24 cellular contexts compared by ENCODE assay signal in genomic region chr16:88403794-88404581, GRCh38. TPM values are rescaled to one million over a fixed set of nuclear protein-coding genes. Genes with fewer than 3 reads are reported as not detected.
DNase-seq lines count a peak whose midpoint lies in the region; ATAC-seq, FAIRE-seq and TF ChIP-seq lines count a peak whose summit lies in the region.
"Had no signal": no experiment of that assay in that cellular context is flagged by ENCODE, and none has a peak within 500 bp of the region (broad histone marks: within the 10 kb centered on the region; RNA-seq: fewer than 3 reads in every experiment).

No MANE protein-coding gene starts in this region.

- H3K27ac Mint-ChIP-seq in astrocyte (ENCODE audit: unreplicated experiment), result peak overlapping the region; percentile 75
- H3K27ac Mint-ChIP-seq: activated CD4-positive, alpha-beta T cell treated with anti-CD3 and anti-CD28 coated beads, Interleukin-2, amount 10 ng/mL, durations not matched to agents 24 days and 14 days; activated CD8-positive, alpha-beta memory T cell treated with anti-CD3 and anti-CD28 coated beads, Interleukin-2, amount 10 ng/mL, durations not matched to agents 7 days and 5 days; activated T-cell treated with anti-CD3 and anti-CD28 coated beads, Interleukin-2, amount 50 U/mL, for 72 hours; dendritic cell treated with granulocyte-macrophage colony-stimulating factor and Interleukin-4, amounts not matched to agents 40 ng/mL and 50 ng/mL, for 4 days had no signal

- no peaks in the 10 kb centered on the region for H3K27me3 Mint-ChIP-seq in astrocyte (ENCODE audit: low read depth, unreplicated experiment)
- H3K27me3 Mint-ChIP-seq: activated CD4-positive, alpha-beta T cell treated with anti-CD3 and anti-CD28 coated beads, Interleukin-2, amount 10 ng/mL, durations not matched to agents 24 days and 14 days; activated CD8-positive, alpha-beta memory T cell treated with anti-CD3 and anti-CD28 coated beads, Interleukin-2, amount 10 ng/mL, durations not matched to agents 7 days and 5 days had no signal

- ATAC-seq in lower lobe of right lung, result no peak
- ATAC-seq: activated CD8-positive, alpha-beta memory T cell treated with anti-CD3 and anti-CD28 coated beads, Interleukin-2, amount 10 ng/mL, durations not matched to agents 7 days and 5 days; activated T-cell treated with anti-CD3 and anti-CD28 coated beads, Interleukin-2, amount 50 U/mL, for 72 hours; SK-N-SH treated with all-trans-retinoic acid at 6 μM for 48 hours; upper lobe of right lung had no signal

- H3K4ac ChIP-seq in mesenchymal stem cell (ENCODE audit: low read depth in 1 of 2, low read length in 2 of 2), result no peak overlapping the region

- H3K4me2 ChIP-seq in BLaER1 treated with 17β-estradiol and CSF1 and Interleukin-3, amounts not matched to agents 10 nM and 100 nM, result peak overlapping the region in 9 of 11 experiments; percentile 53 to 89 (median 76); a peak in 17 of 22 replicates
- H3K4me2 ChIP-seq in astrocyte (ENCODE audit: low read length) (no peak overlapping the region), mesenchymal stem cell (ENCODE audit: low read length, poor library complexity, severe bottlenecking) (no peak overlapping the region)

- no peak overlapping the region for H2BK5ac ChIP-seq in mesenchymal stem cell (ENCODE audit: low read depth, low read length, poor library complexity, severe bottlenecking)

- no peak overlapping the region for H2AK5ac ChIP-seq in mesenchymal stem cell (ENCODE audit: low read length, severe bottlenecking)

- H3K36me3 ChIP-seq in BLaER1 treated with 17β-estradiol and CSF1 and Interleukin-3, amounts not matched to agents 10 nM and 100 nM, result no peaks in the 10 kb centered on the region
- H3K36me3 ChIP-seq in astrocyte (ENCODE audit: insufficient read depth, low read length) (no peaks in the 10 kb centered on the region), mesenchymal stem cell (ENCODE audit: control insufficient read depth in 1 of 2, insufficient read depth in 2 of 2, low read depth in 1 of 2, low read length in 2 of 2) (peaks cover 15 to 27% of the 10 kb centered on the region in 2 experiments), lower lobe of right lung (no peaks in the 10 kb centered on the region)
- H3K36me3 ChIP-seq: upper lobe of right lung had no signal

- WGBS in mesenchymal stem cell, result 84% methylated on average over 22 of the region's 22 CpGs

- H3K9me3 Mint-ChIP-seq in astrocyte (ENCODE audit: unreplicated experiment), result peaks cover 2% of the 10 kb centered on the region
- H3K9me3 Mint-ChIP-seq: activated T-cell treated with anti-CD3 and anti-CD28 coated beads, Interleukin-2, amount 50 U/mL, for 72 hours; dendritic cell treated with granulocyte-macrophage colony-stimulating factor and Interleukin-4, amounts not matched to agents 40 ng/mL and 50 ng/mL, for 4 days had no signal

- no peaks in the 10 kb centered on the region for H3K79me1 ChIP-seq in mesenchymal stem cell (replicated peaks; ENCODE audit: low read length, poor library complexity, severe bottlenecking)

- peak overlapping the region in 3 of 11 experiments; percentile 9 to 50 (median 41); a peak in 6 of 22 replicates for H3K9ac ChIP-seq in BLaER1 treated with 17β-estradiol and CSF1 and Interleukin-3, amounts not matched to agents 10 nM and 100 nM
- H3K9ac ChIP-seq in astrocyte (ENCODE audit: low read length) (no peak overlapping the region), mesenchymal stem cell (ENCODE audit: low read length) (no peak overlapping the region)

- H2AFZ ChIP-seq in astrocyte (ENCODE audit: low read depth, low read length) (no peak overlapping the region), mesenchymal stem cell (ENCODE audit: low read depth, low read length) (no peak overlapping the region)

- H3K27ac ChIP-seq in BLaER1 treated with 17β-estradiol and CSF1 and Interleukin-3, amounts not matched to agents 10 nM and 100 nM, result no peak overlapping the region
- no peak overlapping the region for H3K27ac ChIP-seq in astrocyte (ENCODE audit: low read depth, low read length)
- H3K27ac ChIP-seq in mesenchymal stem cell (ENCODE audit: low read length, poor library complexity, severe bottlenecking), result no peak overlapping the region
- H3K27ac ChIP-seq in lower lobe of right lung, result no peak overlapping the region
- H3K27ac ChIP-seq: upper lobe of right lung had no signal

- TF ChIP-seq CTCF in astrocyte (IDR thresholded peaks at IDR 0.05; ENCODE audit: insufficient read depth, low read depth, low read length) (no peak), lower lobe of right lung (IDR thresholded peaks at IDR 0.05) (no peak), foreskin fibroblast (IDR thresholded peaks at IDR 0.05; ENCODE audit: low read depth, low read length) (no peak)

- no peak overlapping the region for H3K4me3 Mint-ChIP-seq in astrocyte (ENCODE audit: unreplicated experiment)
- H3K4me3 Mint-ChIP-seq: activated CD4-positive, alpha-beta T cell treated with anti-CD3 and anti-CD28 coated beads, Interleukin-2, amount 10 ng/mL, durations not matched to agents 24 days and 14 days; activated CD8-positive, alpha-beta memory T cell treated with anti-CD3 and anti-CD28 coated beads, Interleukin-2, amount 10 ng/mL, durations not matched to agents 7 days and 5 days; activated T-cell treated with anti-CD3 and anti-CD28 coated beads, Interleukin-2, amount 50 U/mL, for 72 hours; dendritic cell treated with granulocyte-macrophage colony-stimulating factor and Interleukin-4, amounts not matched to agents 40 ng/mL and 50 ng/mL, for 4 days had no signal

- no peak overlapping the region for H3K4me3 ChIP-seq in BLaER1 treated with 17β-estradiol and CSF1 and Interleukin-3, amounts not matched to agents 10 nM and 100 nM
- no peak overlapping the region for H3K4me3 ChIP-seq in astrocyte (ENCODE audit: insufficient read depth, low read depth, low read length)
- no peak overlapping the region for H3K4me3 ChIP-seq in mesenchymal stem cell (ENCODE audit: insufficient read depth in 1 of 2, low read depth in 1 of 2, low read length in 2 of 2)
- H3K4me3 ChIP-seq in lower lobe of right lung, result no peak overlapping the region
- no peak overlapping the region for H3K4me3 ChIP-seq in foreskin fibroblast (ENCODE audit: low read depth in 1 of 2, low read length in 2 of 2)
- H3K4me3 ChIP-seq: upper lobe of right lung had no signal

- intact Hi-C loops in lower lobe of right lung (cut with DNase I), result no loop called here

- H3K9me3 ChIP-seq in BLaER1 treated with 17β-estradiol and CSF1 and Interleukin-3, amounts not matched to agents 10 nM and 100 nM (replicated peaks in 1 of 11), result no peaks in the 10 kb centered on the region
- no peaks in the 10 kb centered on the region for H3K9me3 ChIP-seq in astrocyte (ENCODE audit: insufficient read depth, low read depth, low read length)
- H3K9me3 ChIP-seq in mesenchymal stem cell (ENCODE audit: control insufficient read depth, low read length), result no peaks in the 10 kb centered on the region
- no peaks in the 10 kb centered on the region for H3K9me3 ChIP-seq in lower lobe of right lung
- H3K9me3 ChIP-seq: upper lobe of right lung had no signal

- no peak overlapping the region for H4K91ac ChIP-seq in mesenchymal stem cell (ENCODE audit: low read length)

- H3K23ac ChIP-seq in mesenchymal stem cell (ENCODE audit: low read length in 2 of 2), result no peak overlapping the region

- H3K27me3 ChIP-seq in BLaER1 treated with 17β-estradiol and CSF1 and Interleukin-3, amounts not matched to agents 10 nM and 100 nM, result peaks cover 0 to 7% (median 1%) of the 10 kb centered on the region in 11 experiments; a peak in 6 of 22 replicates
- H3K27me3 ChIP-seq in astrocyte (ENCODE audit: insufficient read depth, low read length) (no peaks in the 10 kb centered on the region), mesenchymal stem cell (ENCODE audit: control insufficient read depth in 1 of 2, insufficient read depth in 1 of 2, low read length in 2 of 2) (no peaks in the 10 kb centered on the region), lower lobe of right lung (ENCODE audit: low read depth) (no peaks in the 10 kb centered on the region)

- no peaks in the 10 kb centered on the region for H3K4me1 Mint-ChIP-seq in astrocyte (ENCODE audit: low read depth, unreplicated experiment)

- peaks cover 44% of the 10 kb centered on the region for H3K79me2 ChIP-seq in astrocyte (ENCODE audit: insufficient read depth, low read length)

- H3K18ac ChIP-seq in mesenchymal stem cell (ENCODE audit: low read depth in 1 of 2, low read length in 2 of 2), result peak overlapping the region in 1 of 2 experiments; percentile 23

- FAIRE-seq in astrocyte (lab: Jason Lieb, UNC), result no peak
- FAIRE-seq: small intestine had no signal

- H4K8ac ChIP-seq in mesenchymal stem cell (ENCODE audit: low read length), result peak overlapping the region; percentile 7

- no peaks in the 10 kb centered on the region; a peak in 1 of 22 replicates for H4K20me1 ChIP-seq in BLaER1 treated with 17β-estradiol and CSF1 and Interleukin-3, amounts not matched to agents 10 nM and 100 nM
- peaks cover 93% of the 10 kb centered on the region for H4K20me1 ChIP-seq in astrocyte (ENCODE audit: insufficient read depth, low read length)

- H3K4me1 ChIP-seq in BLaER1 treated with 17β-estradiol and CSF1 and Interleukin-3, amounts not matched to agents 10 nM and 100 nM, result peaks cover 24 to 72% (median 60%) of the 10 kb centered on the region in 10 experiments
- H3K4me1 ChIP-seq in astrocyte (ENCODE audit: insufficient read depth, low read length) (peaks cover 8% of the 10 kb centered on the region), mesenchymal stem cell (ENCODE audit: control insufficient read depth, insufficient read depth, low read depth, low read length) (peaks cover 8% of the 10 kb centered on the region), lower lobe of right lung (no peaks in the 10 kb centered on the region)
- H3K4me1 ChIP-seq: upper lobe of right lung had no signal

- DNase-seq in HK-2 (ENCODE audit: unreplicated experiment) (peak; percentile 64), astrocyte (ENCODE audit: low read depth) (peak; percentile 22), mesenchymal stem cell (no peak), lower lobe of right lung (no peak), HuH-7.5 (ENCODE audit: low spot score) (no peak), foreskin fibroblast (no peak), AG20443 (ENCODE audit: low spot score) (no peak)
- DNase-seq: activated CD4-positive, alpha-beta T cell treated with anti-CD3 and anti-CD28 coated beads, Interleukin-2, amount 10 ng/mL, durations not matched to agents 24 days and 14 days; activated CD8-positive, alpha-beta memory T cell treated with anti-CD3 and anti-CD28 coated beads, Interleukin-2, amount 10 ng/mL, durations not matched to agents 7 days and 5 days; activated naive CD4-positive, alpha-beta T cell treated with anti-CD3 and anti-CD28 coated beads, Interleukin-2, amount 50 U/mL, for 16 hours; activated T-cell treated with anti-CD3 and anti-CD28 coated beads, Interleukin-2, amount 50 U/mL, for 72 hours; C1 segment of cervical spinal cord; Calu3; central memory CD4-positive, alpha-beta T cell; EL; Karpas-422; NCI-H524 treated with DMSO at 0.1 percent for 48 hours; occipital lobe; small intestine; stimulated activated CD4-positive, alpha-beta T cell treated with anti-CD3 and anti-CD28 coated beads, Interleukin-2, amount 100 ng/mL, for 24 hours; upper lobe of right lung had no signal

- no peak overlapping the region for H2BK15ac ChIP-seq in mesenchymal stem cell (ENCODE audit: low read depth, poor library complexity, severe bottlenecking)

- H3K36me3 Mint-ChIP-seq in astrocyte (ENCODE audit: low read depth, unreplicated experiment), result peaks cover 20% of the 10 kb centered on the region
- H3K36me3 Mint-ChIP-seq: activated CD8-positive, alpha-beta memory T cell treated with anti-CD3 and anti-CD28 coated beads, Interleukin-2, amount 10 ng/mL, durations not matched to agents 7 days and 5 days had no signal

- no peak overlapping the region for H2BK12ac ChIP-seq in mesenchymal stem cell (ENCODE audit: low read length in 2 of 2)

- peak overlapping the region in 1 of 2 experiments; percentile 79 for H3K14ac ChIP-seq in mesenchymal stem cell (ENCODE audit: low read length in 2 of 2)

- H2BK120ac ChIP-seq in mesenchymal stem cell (ENCODE audit: low read depth, low read length), result no peak overlapping the region

RNA-seq across cellular contexts. Expression of gene ZNF469, which starts 21.2 kb away (rescaled TPM):
- total RNA-seq in astrocyte (17.7 and 29.4 TPM in 2 replicates), lower lobe of right lung (2.0 TPM)
- polyA plus RNA-seq in mesenchymal stem cell (2013, experiment 1 of 2), result 11.1 TPM
- polyA plus RNA-seq in mesenchymal stem cell (2013, experiment 2 of 2), result 10.4 TPM

RNA-seq across cellular contexts. Expression of gene ZFPM1, which starts 49.1 kb away (rescaled TPM):
- total RNA-seq in astrocyte (8.0 and 8.6 TPM in 2 replicates), lower lobe of right lung (5.6 TPM)
- 3.4 TPM for polyA plus RNA-seq in mesenchymal stem cell (2013, experiment 1 of 2)
- polyA plus RNA-seq in mesenchymal stem cell (2013, experiment 2 of 2), result 3.4 TPM

Comparison
In these comparisons a context has a peak if more than half of its experiments do, and no peak if none do; other contexts are left out.
1. H3K4me2 ChIP-seq: peak in BLaER1 treated with 17β-estradiol and CSF1 and Interleukin-3, amounts not matched to agents 10 nM and 100 nM (9 of 11); none in astrocyte (single experiment) and mesenchymal stem cell (single experiment).
2. DNase-seq: peak in HK-2 (single experiment) and astrocyte (single experiment); none in mesenchymal stem cell (single experiment), lower lobe of right lung (single experiment), HuH-7.5 (single experiment), foreskin fibroblast (0 of 2) and AG20443 (single experiment).